In the genomic region with DNA sequence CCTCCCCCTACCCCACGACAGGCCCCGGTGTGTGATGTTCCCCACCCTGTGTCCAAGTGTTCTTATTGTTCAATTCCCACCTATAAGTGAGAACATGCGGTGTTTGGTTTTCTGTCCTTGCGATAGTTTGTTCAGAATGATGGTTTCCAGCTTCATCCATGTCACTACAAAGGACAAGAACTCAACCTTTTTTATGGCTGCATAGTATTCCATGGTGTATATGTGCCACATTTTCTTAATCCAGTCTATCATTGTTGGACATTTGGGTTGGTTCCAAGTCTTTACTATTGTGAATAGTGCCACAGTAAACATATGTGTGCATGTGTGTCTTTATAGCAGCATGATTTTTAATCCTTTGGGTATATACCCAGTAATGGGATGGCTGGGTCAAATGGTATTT, we compare ENCODE assay signal across 4 cellular contexts. TPM values are rescaled to one million over a fixed set of nuclear protein-coding genes. Genes with fewer than 3 reads are reported as not detected.
DNase-seq lines count a peak whose midpoint lies in the region; ATAC-seq, FAIRE-seq and TF ChIP-seq lines count a peak whose summit lies in the region.
"Not testable (repeated sequence)": the region's sequence is repeated elsewhere in the genome, so short reads cannot be mapped to it uniquely, and the experiment has no call there.

No MANE protein-coding gene starts in this region.

- not testable (repeated sequence) for TF ChIP-seq POLR2A in GM12878 (IDR thresholded peaks at IDR 0.05; ENCODE audit: low read depth, low read length); K562 (conservative IDR thresholded peaks at IDR 0.05)

- POLR2A ChIA-PET in HEK293 (lab: Yijun Ruan, JAX); GM12878 (lab: Charles Lee); K562 (lab: Yijun Ruan, JAX): not testable (repeated sequence)

- H2AFZ ChIP-seq in GM12878 (ENCODE audit: control insufficient read depth, low read depth, low read length); K562 (ENCODE audit: low read depth, low read length): not testable (repeated sequence)

- not testable (repeated sequence) for H3K36me3 ChIP-seq in HEK293 (ENCODE audit: control insufficient read depth in 2 of 2, insufficient read depth in 1 of 2, low read length in 2 of 2); GM12878 (ENCODE audit: control insufficient read depth in 2 of 2, insufficient read depth in 2 of 2, low read length in 1 of 2); K562 (ENCODE audit: control insufficient read depth, insufficient read depth, low read length)

- not testable (repeated sequence) for TF ChIP-seq CTCF in HEK293 (tag by site-specific recombination; IDR thresholded peaks at IDR 0.05); GM12878 (IDR thresholded peaks at IDR 0.05 in 2 of 3, conservative IDR thresholded peaks at IDR 0.05 in 1 of 3; ENCODE audit: control insufficient read depth in 2 of 3, extremely low read depth in 1 of 3, insufficient read depth in 1 of 3, low read depth in 3 of 3, low read length in 3 of 3); K562 (IDR thresholded peaks at IDR 0.05 in 2 of 3, conservative IDR thresholded peaks at IDR 0.05 in 1 of 3; ENCODE audit: insufficient read depth in 2 of 3, low read depth in 1 of 3, low read length in 3 of 3)

- FAIRE-seq in GM12878 (lab: Jason Lieb, UNC); K562 (lab: Jason Lieb, UNC): not testable (repeated sequence)

- not testable (repeated sequence) for H3K27ac ChIP-seq in HEK293 (ENCODE audit: extremely low read depth, low read depth, low read length); GM12878 (ENCODE audit: control insufficient read depth, insufficient read depth); K562 (ENCODE audit: extremely low read depth, low read depth, low read length)

- H3K27me3 ChIP-seq in GM12878 (replicated peaks in 1 of 2; ENCODE audit: control insufficient read depth in 2 of 2, insufficient read depth in 2 of 2, low read length in 1 of 2); K562 (ENCODE audit: control insufficient read depth in 2 of 2, insufficient read depth in 2 of 2, low read length in 2 of 2): not testable (repeated sequence)

- not testable (repeated sequence) for H3K4me2 ChIP-seq in GM12878 (ENCODE audit: control insufficient read depth, insufficient read depth); K562 (ENCODE audit: insufficient read depth, low read length)

- not testable (repeated sequence) for H3K4me1 ChIP-seq in HEK293 (ENCODE audit: control insufficient read depth, insufficient read depth, low read length); GM12878 (ENCODE audit: control insufficient read depth, insufficient read depth, low read length); K562 (replicated peaks in 1 of 2; ENCODE audit: control insufficient read depth in 2 of 2, insufficient read depth in 2 of 2, low read length in 2 of 2)

- H3K79me2 ChIP-seq in GM12878 (ENCODE audit: control insufficient read depth, insufficient read depth, low read length) = peaks cover 60% of the 10 kb centered on the region
- peaks cover 64% of the 10 kb centered on the region for H3K79me2 ChIP-seq in K562 (ENCODE audit: control insufficient read depth, insufficient read depth, low read length)

- intact Hi-C loops in GM12878 (cut with micrococcal nuclease; ENCODE audit: unreplicated experiment); K562 (cut with micrococcal nuclease): not testable (repeated sequence)

- TSS peak; percentile 54 for BruUV-seq in GM12878 (replicated peaks; lab: Mats Ljungman, UMichigan)
- not testable (repeated sequence) for BruUV-seq in K562 (replicated peaks; lab: Mats Ljungman, UMichigan)

- in situ Hi-C loops in GM12878 (cut with MboI); K562 (cut with MboI): not testable (repeated sequence)

- not testable (repeated sequence) for DNase-seq in T-helper 17 cell; GM12878 (ENCODE audit: low read depth, low spot score); K562 (ENCODE audit: extremely low read depth in 1 of 4, low spot score in 3 of 4)

- TF ChIP-seq RAD21 in GM12878 (IDR thresholded peaks at IDR 0.05; ENCODE audit: insufficient read depth, low read depth, low read length); K562 (CRISPR knock-in tag; conservative IDR thresholded peaks at IDR 0.05 in 1 of 2, IDR thresholded peaks at IDR 0.05 in 1 of 2): not testable (repeated sequence)

- H3K9me3 ChIP-seq in HEK293 (ENCODE audit: control insufficient read depth, insufficient read depth, low read depth, low read length); T-helper 17 cell (ENCODE audit: control insufficient read depth, low read length, poor library complexity, severe bottlenecking); GM12878 (replicated peaks; ENCODE audit: control insufficient read depth, insufficient read depth, low read length); K562 (replicated peaks; ENCODE audit: control insufficient read depth, insufficient read depth, low read depth, low read length): not testable (repeated sequence)

- RAD21 ChIA-PET in GM12878 (lab: Charles Lee; ENCODE audit: unreplicated experiment) = not testable (repeated sequence)

- CTCF ChIA-PET in HEK293 (lab: Yijun Ruan, JAX); GM12878 (lab: Yijun Ruan, JAX); K562 (lab: Yijun Ruan, JAX; ENCODE audit: low intra/inter-chr PET ratio): not testable (repeated sequence)

- not testable (repeated sequence) for H3K27me3 Mint-ChIP-seq in T-helper 17 cell

- H3K36me3 Mint-ChIP-seq in T-helper 17 cell (ENCODE audit: low read depth) = not testable (repeated sequence)

- ATAC-seq in T-helper 17 cell, GM12878, K562: not testable (repeated sequence)

- 100% methylated on average over 2 of the region's 4 CpGs for WGBS in GM12878 (ENCODE audit: insufficient coverage, insufficient replicate concordance, low lambda C conversion rate, missing lambda C conversion rate)
- WGBS in K562 (ENCODE audit: insufficient coverage, low coverage, missing lambda C conversion rate) = 100% methylated on average over 1 of the region's 4 CpGs

- peaks cover 50% of the 10 kb centered on the region for H3K4me1 Mint-ChIP-seq in T-helper 17 cell

- not testable (repeated sequence) for TF ChIP-seq EP300 in GM12878 (IDR thresholded peaks at IDR 0.05; ENCODE audit: borderline replicate concordance in 1 of 2, control insufficient read depth in 1 of 2, low read depth in 2 of 2, low read length in 2 of 2); K562 (IDR thresholded peaks at IDR 0.05; ENCODE audit: low read length)

- H3K4me3 ChIP-seq in HEK293 (ENCODE audit: low read depth, low read length); GM12878; K562: not testable (repeated sequence)

- not testable (repeated sequence) for H4K20me1 ChIP-seq in GM12878 (ENCODE audit: control insufficient read depth, insufficient read depth); K562 (replicated peaks; ENCODE audit: control insufficient read depth, insufficient read depth, low read length)

- peak overlapping the region; percentile 34 for H3K4me3 Mint-ChIP-seq in T-helper 17 cell

- not testable (repeated sequence) for H3K9ac ChIP-seq in GM12878 (ENCODE audit: control insufficient read depth, insufficient read depth, low read length); K562 (ENCODE audit: insufficient read depth in 1 of 2, low read depth in 2 of 2, low read length in 2 of 2)

- H3K27ac Mint-ChIP-seq in T-helper 17 cell = not testable (repeated sequence)

- H3K9me1 ChIP-seq in K562 (ENCODE audit: control insufficient read depth, insufficient read depth, low read length) = not testable (repeated sequence)

- SMC1A ChIA-PET in GM12878 (lab: Charles Lee; ENCODE audit: uncharacterized antibody, unreplicated experiment) = interaction anchor here (1.0 kb wide), 1 partner anchor 38 kb away, joined by 3 read pairs; no protein-coding TSS in a partner anchor

RNA-seq across cellular contexts. Expression of a gene that starts 35.1 kb away (rescaled TPM):
- total RNA-seq in T-helper 17 cell (10 to 100 TPM; 49.4 to 54.4 TPM), GM12878 (2014; rRNA removed) (38.7 and 46.4 TPM in 2 replicates), GM12878 (2014; rRNA removed; fragmentation: Illumina TruSeq; extraction: Trizol) (49.2 and 52.0 TPM in 2 replicates), GM12878 (2021) (26.5 and 27.5 TPM in 2 replicates), K562 (2014; rRNA removed) (13.6 and 15.3 TPM in 2 replicates), K562 (2014; rRNA removed; fragmentation: Illumina TruSeq; extraction: Trizol) (24.4 and 26.2 TPM in 2 replicates), K562 (2015; rRNA removed; fragmentation: Illumina TruSeq; extraction: Trizol) (26.2 and 31.8 TPM in 2 replicates), K562 (2021) (13.8 and 13.9 TPM in 2 replicates)
- total RNA-seq in GM12878 (2013; cell fraction: nucleolus; rRNA removed) = 409 and 432 TPM in 2 replicates
- polyA plus RNA-seq in GM12878 (2011; ENCODE audit: low read depth) = 13.1 TPM
- polyA plus RNA-seq in GM12878 (2011; rRNA removed) (49.3 and 69.2 TPM in 2 replicates), GM12878 (2014; fragmentation: Illumina TruSeq; extraction: Trizol) (28.7 and 34.2 TPM in 2 replicates), GM12878 (2014; fragmentation: Nextera tagmentation; extraction: Ambion mirVana) (10 to 100 TPM in 1 of 2 experiments, 1 to 10 TPM in 1; 8.2 to 10.1 TPM), GM12878 (2014; rRNA removed) (17.5 and 21.8 TPM in 2 replicates), GM12878 (2016; fragmentation: Nextera tagmentation; extraction: Ambion mirVana) (10 to 100 TPM; 19.2 to 19.3 TPM), K562 (2011; rRNA removed) (19.3 and 26.0 TPM in 2 replicates), K562 (2014; fragmentation: Illumina TruSeq; extraction: Trizol) (12.2 and 14.5 TPM in 2 replicates), K562 (2014; fragmentation: Nextera tagmentation; extraction: Ambion mirVana) (1 to 10 TPM; 4.8 to 6.7 TPM), K562 (2014; rRNA removed) (9.5 and 13.3 TPM in 2 replicates)
- polyA plus RNA-seq in GM12878 (2011; cell fraction: cytosol; rRNA removed) = 24.1 and 24.2 TPM in 2 replicates
- polyA plus RNA-seq in GM12878 (2011; cell fraction: nucleus; rRNA removed) = 36.0 and 38.9 TPM in 2 replicates
- polyA plus RNA-seq in GM12878 (2012) = 14.9 and 25.1 TPM in 2 replicates
- polyA minus RNA-seq in GM12878 (2011; rRNA and poly(A)+ RNA removed) = 81.9 and 108 TPM in 2 replicates
- polyA minus RNA-seq in GM12878 (2011; cell fraction: cytosol; rRNA and poly(A)+ RNA removed) = 36.1 and 38.8 TPM in 2 replicates
- polyA minus RNA-seq in GM12878 (2011; cell fraction: nucleus; rRNA and poly(A)+ RNA removed) = 88.1 and 107 TPM in 2 replicates
- 58.3 and 148 TPM in 2 replicates for total RNA-seq in K562 (2011; cell fraction: chromatin; rRNA removed; ENCODE audit: low replicate concordance)
- total RNA-seq in K562 (2011; cell fraction: nucleolus; rRNA removed) = 21.2 and 29.9 TPM in 2 replicates
- total RNA-seq in K562 (2011; cell fraction: nucleoplasm; rRNA removed) = 52.6 and 70.1 TPM in 2 replicates
- polyA plus RNA-seq in K562 (2011; cell fraction: cytosol; rRNA removed) = 4.9 and 9.3 TPM in 2 replicates
- polyA plus RNA-seq in K562 (2011; cell fraction: nucleus; rRNA removed) = 16.9 and 17.1 TPM in 2 replicates
- 8.7 and 11.1 TPM in 2 replicates for polyA plus RNA-seq in K562 (2012)
- polyA minus RNA-seq in K562 (2011; rRNA and poly(A)+ RNA removed) = 63.2 and 72.7 TPM in 2 replicates
- 15.4 and 29.7 TPM in 2 replicates for polyA minus RNA-seq in K562 (2011; cell fraction: cytosol; rRNA and poly(A)+ RNA removed)
- 39.0 and 62.6 TPM in 2 replicates for polyA minus RNA-seq in K562 (2011; cell fraction: nucleus; rRNA and poly(A)+ RNA removed)
